Comparison of ENCODE assay signal across 1 cellular context in the genomic region with DNA sequence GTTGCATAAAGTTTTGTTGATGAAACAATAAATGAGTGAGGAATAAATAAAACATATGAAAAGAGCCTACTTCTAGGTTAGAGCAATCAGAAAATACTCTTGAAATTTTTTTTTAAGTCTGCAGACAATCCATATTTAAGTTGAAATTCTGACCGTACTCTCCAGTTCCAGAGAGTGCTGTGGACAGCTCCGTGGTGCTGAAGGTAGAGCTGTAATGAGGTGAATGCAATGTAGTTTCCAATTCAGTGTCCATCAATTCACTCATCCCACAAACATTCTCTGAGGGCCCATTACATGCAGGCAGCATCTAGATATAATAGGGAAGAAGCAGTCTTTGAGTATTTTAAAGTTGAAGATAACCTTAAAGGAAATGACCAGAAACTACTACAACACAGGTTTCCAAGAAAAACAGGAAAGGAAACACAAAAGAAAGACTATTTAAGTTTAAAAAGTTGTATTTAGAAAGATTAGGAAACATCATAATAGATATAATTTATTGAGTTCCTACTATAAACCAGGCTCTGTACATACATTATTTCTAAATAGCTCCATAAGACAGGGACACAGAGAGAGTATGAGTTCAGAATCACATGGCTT.
TF ChIP-seq lines count a peak whose summit lies in the region.

No MANE protein-coding gene starts in this region.

TF ChIP-seq in HCT116, 20 proteins besides CTCF, POLR2A, EP300 and RAD21 (continued from another document):
- TF ChIP-seq ZBTB33 (IDR thresholded peaks at IDR 0.05; ENCODE audit: extremely low read depth, insufficient replicate concordance, low read length), result no peak
